1 cellular context compared by ENCODE assay signal in the genomic region with DNA sequence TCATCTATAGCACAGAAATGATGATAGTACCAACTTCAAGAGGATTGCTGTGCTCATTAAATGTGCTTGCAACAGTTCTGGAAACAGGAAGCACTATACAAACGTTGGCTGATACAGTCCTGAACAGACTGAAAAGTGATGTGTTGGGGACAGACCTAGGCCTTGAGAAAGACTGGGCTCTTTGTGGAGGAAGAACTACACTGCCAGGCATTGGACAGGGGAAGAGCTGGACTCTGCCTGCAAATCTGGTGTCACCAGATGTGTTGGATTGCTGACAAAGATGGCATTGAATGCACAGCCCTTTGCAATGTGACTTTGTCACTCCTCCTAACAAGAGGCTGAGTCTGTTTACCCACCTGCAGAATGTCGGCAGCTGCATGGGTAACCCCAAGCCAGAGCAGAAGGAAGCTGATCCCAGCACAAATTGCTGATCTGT.
TF ChIP-seq lines count a peak whose summit lies in the region.

No MANE protein-coding gene starts in this region.

TF ChIP-seq in GM12878, 131 proteins besides CTCF, POLR2A, EP300 and RAD21 (continued from another document):
- TF ChIP-seq, protein P1, sequence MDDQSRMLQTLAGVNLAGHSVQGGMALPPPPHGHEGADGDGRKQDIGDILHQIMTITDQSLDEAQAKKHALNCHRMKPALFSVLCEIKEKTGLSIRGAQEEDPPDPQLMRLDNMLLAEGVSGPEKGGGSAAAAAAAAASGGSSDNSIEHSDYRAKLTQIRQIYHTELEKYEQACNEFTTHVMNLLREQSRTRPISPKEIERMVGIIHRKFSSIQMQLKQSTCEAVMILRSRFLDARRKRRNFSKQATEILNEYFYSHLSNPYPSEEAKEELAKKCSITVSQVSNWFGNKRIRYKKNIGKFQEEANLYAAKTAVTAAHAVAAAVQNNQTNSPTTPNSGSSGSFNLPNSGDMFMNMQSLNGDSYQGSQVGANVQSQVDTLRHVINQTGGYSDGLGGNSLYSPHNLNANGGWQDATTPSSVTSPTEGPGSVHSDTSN (IDR thresholded peaks at IDR 0.05; ENCODE audit: insufficient replicate concordance, low read depth, low read length): no peak
- TF ChIP-seq KLF5 (IDR thresholded peaks at IDR 0.05; ENCODE audit: partially characterized antibody): no peak
- TF ChIP-seq, protein P2, sequence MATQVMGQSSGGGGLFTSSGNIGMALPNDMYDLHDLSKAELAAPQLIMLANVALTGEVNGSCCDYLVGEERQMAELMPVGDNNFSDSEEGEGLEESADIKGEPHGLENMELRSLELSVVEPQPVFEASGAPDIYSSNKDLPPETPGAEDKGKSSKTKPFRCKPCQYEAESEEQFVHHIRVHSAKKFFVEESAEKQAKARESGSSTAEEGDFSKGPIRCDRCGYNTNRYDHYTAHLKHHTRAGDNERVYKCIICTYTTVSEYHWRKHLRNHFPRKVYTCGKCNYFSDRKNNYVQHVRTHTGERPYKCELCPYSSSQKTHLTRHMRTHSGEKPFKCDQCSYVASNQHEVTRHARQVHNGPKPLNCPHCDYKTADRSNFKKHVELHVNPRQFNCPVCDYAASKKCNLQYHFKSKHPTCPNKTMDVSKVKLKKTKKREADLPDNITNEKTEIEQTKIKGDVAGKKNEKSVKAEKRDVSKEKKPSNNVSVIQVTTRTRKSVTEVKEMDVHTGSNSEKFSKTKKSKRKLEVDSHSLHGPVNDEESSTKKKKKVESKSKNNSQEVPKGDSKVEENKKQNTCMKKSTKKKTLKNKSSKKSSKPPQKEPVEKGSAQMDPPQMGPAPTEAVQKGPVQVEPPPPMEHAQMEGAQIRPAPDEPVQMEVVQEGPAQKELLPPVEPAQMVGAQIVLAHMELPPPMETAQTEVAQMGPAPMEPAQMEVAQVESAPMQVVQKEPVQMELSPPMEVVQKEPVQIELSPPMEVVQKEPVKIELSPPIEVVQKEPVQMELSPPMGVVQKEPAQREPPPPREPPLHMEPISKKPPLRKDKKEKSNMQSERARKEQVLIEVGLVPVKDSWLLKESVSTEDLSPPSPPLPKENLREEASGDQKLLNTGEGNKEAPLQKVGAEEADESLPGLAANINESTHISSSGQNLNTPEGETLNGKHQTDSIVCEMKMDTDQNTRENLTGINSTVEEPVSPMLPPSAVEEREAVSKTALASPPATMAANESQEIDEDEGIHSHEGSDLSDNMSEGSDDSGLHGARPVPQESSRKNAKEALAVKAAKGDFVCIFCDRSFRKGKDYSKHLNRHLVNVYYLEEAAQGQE (IDR thresholded peaks at IDR 0.05; ENCODE audit: low read depth, low read length): no peak
- no peak for TF ChIP-seq YY1 (IDR thresholded peaks at IDR 0.05; ENCODE audit: low read depth, low read length)
- TF ChIP-seq LARP7 (IDR thresholded peaks at IDR 0.05): no peak
- TF ChIP-seq, protein P3, sequence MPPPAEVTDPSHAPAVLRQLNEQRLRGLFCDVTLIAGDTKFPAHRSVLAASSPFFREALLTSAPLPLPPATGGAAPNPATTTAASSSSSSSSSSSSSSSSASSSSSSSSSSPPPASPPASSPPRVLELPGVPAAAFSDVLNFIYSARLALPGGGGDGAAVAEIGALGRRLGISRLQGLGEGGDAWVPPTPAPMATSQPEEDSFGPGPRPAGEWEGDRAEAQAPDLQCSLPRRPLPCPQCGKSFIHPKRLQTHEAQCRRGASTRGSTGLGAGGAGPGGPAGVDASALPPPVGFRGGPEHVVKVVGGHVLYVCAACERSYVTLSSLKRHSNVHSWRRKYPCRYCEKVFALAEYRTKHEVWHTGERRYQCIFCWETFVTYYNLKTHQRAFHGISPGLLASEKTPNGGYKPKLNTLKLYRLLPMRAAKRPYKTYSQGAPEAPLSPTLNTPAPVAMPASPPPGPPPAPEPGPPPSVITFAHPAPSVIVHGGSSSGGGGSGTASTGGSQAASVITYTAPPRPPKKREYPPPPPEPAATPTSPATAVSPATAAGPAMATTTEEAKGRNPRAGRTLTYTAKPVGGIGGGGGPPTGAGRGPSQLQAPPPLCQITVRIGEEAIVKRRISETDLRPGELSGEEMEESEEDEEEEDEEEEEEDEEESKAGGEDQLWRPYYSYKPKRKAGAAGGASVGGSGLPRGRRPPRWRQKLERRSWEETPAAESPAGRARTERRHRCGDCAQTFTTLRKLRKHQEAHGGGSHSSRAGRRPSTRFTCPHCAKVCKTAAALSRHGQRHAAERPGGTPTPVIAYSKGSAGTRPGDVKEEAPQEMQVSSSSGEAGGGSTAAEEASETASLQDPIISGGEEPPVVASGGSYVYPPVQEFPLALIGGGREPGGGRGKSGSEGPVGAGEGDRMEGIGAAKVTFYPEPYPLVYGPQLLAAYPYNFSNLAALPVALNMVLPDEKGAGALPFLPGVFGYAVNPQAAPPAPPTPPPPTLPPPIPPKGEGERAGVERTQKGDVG (CRISPR knock-in tag; IDR thresholded peaks at IDR 0.05): no peak
- TF ChIP-seq SRF (IDR thresholded peaks at IDR 0.05; ENCODE audit: low read depth in 2 of 2, low read length in 2 of 2): no peak
